In genomic region chr12:89344043-89344861, GRCh38 we compare ENCODE assay signal across 17 cellular contexts. TPM values are rescaled to one million over a fixed set of nuclear protein-coding genes. Genes with fewer than 3 reads are reported as not detected.
DNase-seq lines count a peak whose midpoint lies in the region; ATAC-seq, FAIRE-seq and TF ChIP-seq lines count a peak whose summit lies in the region.
"Had no signal": no experiment of that assay in that cellular context is flagged by ENCODE, and none has a peak within 500 bp of the region (broad histone marks: within the 10 kb centered on the region; RNA-seq: fewer than 3 reads in every experiment).

No MANE protein-coding gene starts in this region.

- H3K4me1 ChIP-seq in cardiac muscle cell (ENCODE audit: low read depth) (peaks cover 41% of the 10 kb centered on the region), heart right ventricle (peaks cover 15 to 68% (median 51%) of the 10 kb centered on the region in 9 donors), mesenchymal stem cell (ENCODE audit: control insufficient read depth, insufficient read depth, low read depth, low read length) (peaks cover 12% of the 10 kb centered on the region), tibial artery (peaks cover 0 to 52% (median 18%) of the 10 kb centered on the region in 4 donors), smooth muscle cell (ENCODE audit: low read depth) (peaks cover 39% of the 10 kb centered on the region)

- DNase-seq in cardiac muscle cell (ENCODE audit: low read depth in 1 of 2, low spot score in 1 of 2), result no peak
- DNase-seq in heart right ventricle, result no peak
- DNase-seq in mesenchymal stem cell, result no peak
- DNase-seq in tibial artery, result no peak
- no peak for DNase-seq in smooth muscle cell (lab: John Stamatoyannopoulos, UW; ENCODE audit: unreplicated experiment)
- DNase-seq in NCI-H524 (lab: John Stamatoyannopoulos, UW), result no peak
- no peak for DNase-seq in activated CD4-positive, alpha-beta memory T cell treated with anti-CD3 and anti-CD28 coated beads, Interleukin-2, amount 10 ng/mL, durations not matched to agents 7 days and 5 days
- DNase-seq: activated CD8-positive, alpha-beta memory T cell treated with anti-CD3 and anti-CD28 coated beads for 24 hours; amygdala; foreskin melanocyte; left colon; NCI-H1048; NCI-H2107; NCI-H774; stimulated activated CD4-positive, alpha-beta T cell treated with anti-CD3 and anti-CD28 coated beads, Interleukin-15, amount 100 ng/mL, for 24 hours had no signal

- H3K23ac ChIP-seq in mesenchymal stem cell (ENCODE audit: low read length in 2 of 2), result no peak overlapping the region

- no peak overlapping the region for H2AK5ac ChIP-seq in mesenchymal stem cell (ENCODE audit: low read length, severe bottlenecking)

- no peak for TF ChIP-seq CTCF in cardiac muscle cell (IDR thresholded peaks at IDR 0.05; ENCODE audit: low read depth, low read length)
- TF ChIP-seq CTCF in heart right ventricle (IDR thresholded peaks at IDR 0.05), result no peak
- TF ChIP-seq CTCF in tibial artery (IDR thresholded peaks at IDR 0.05), result no peak
- no peak for TF ChIP-seq CTCF in smooth muscle cell (IDR thresholded peaks at IDR 0.05; ENCODE audit: borderline replicate concordance, insufficient read depth, poor library complexity, severe bottlenecking)

- H4K91ac ChIP-seq in mesenchymal stem cell (ENCODE audit: low read length), result no peak overlapping the region

- CTCF ChIA-PET in activated CD4-positive, alpha-beta memory T cell treated with anti-CD3 and anti-CD28 coated beads, Interleukin-2, amount 10 ng/mL, durations not matched to agents 7 days and 5 days (lab: Charles Lee), result interaction anchor here (3.3 kb wide), 1 partner anchor 118 kb away, joined by 15 read pairs; no protein-coding TSS in a partner anchor

- no peaks in the 10 kb centered on the region for H3K9me3 ChIP-seq in cardiac muscle cell (ENCODE audit: low read depth)
- no peaks in the 10 kb centered on the region for H3K9me3 ChIP-seq in heart right ventricle
- no peaks in the 10 kb centered on the region for H3K9me3 ChIP-seq in mesenchymal stem cell (ENCODE audit: control insufficient read depth, low read length)
- H3K9me3 ChIP-seq in tibial artery, result no peaks in the 10 kb centered on the region
- no peaks in the 10 kb centered on the region for H3K9me3 ChIP-seq in smooth muscle cell (replicated peaks; ENCODE audit: low read depth)

- no peak overlapping the region for H2BK12ac ChIP-seq in mesenchymal stem cell (ENCODE audit: low read length in 2 of 2)

- peaks cover 23% of the 10 kb centered on the region for H3K79me2 ChIP-seq in smooth muscle cell (ENCODE audit: low read depth)

- H3F3A ChIP-seq in smooth muscle cell (ENCODE audit: low read depth), result peaks cover 9% of the 10 kb centered on the region

- no peak overlapping the region for H3K4me2 ChIP-seq in mesenchymal stem cell (ENCODE audit: low read length, poor library complexity, severe bottlenecking)
- no peak overlapping the region for H3K4me2 ChIP-seq in smooth muscle cell

- POLR2A ChIA-PET in activated CD4-positive, alpha-beta memory T cell treated with anti-CD3 and anti-CD28 coated beads, Interleukin-2, amount 10 ng/mL, durations not matched to agents 7 days and 5 days (lab: Charles Lee), result interaction anchor here (0.9 to 3.0 kb wide), 2 partner anchors 10 to 75 kb away, joined by 3 to 14 read pairs; no protein-coding TSS in a partner anchor

- H3K27ac Mint-ChIP-seq in activated CD4-positive, alpha-beta memory T cell treated with anti-CD3 and anti-CD28 coated beads, Interleukin-2, amount 10 ng/mL, durations not matched to agents 7 days and 5 days, result no peak overlapping the region

- H3K4me3 Mint-ChIP-seq in activated CD4-positive, alpha-beta memory T cell treated with anti-CD3 and anti-CD28 coated beads, Interleukin-2, amount 10 ng/mL, durations not matched to agents 7 days and 5 days, result no peak overlapping the region

- peaks cover 67% of the 10 kb centered on the region for H3K4me1 Mint-ChIP-seq in activated CD4-positive, alpha-beta memory T cell treated with anti-CD3 and anti-CD28 coated beads, Interleukin-2, amount 10 ng/mL, durations not matched to agents 7 days and 5 days

- H3K36me3 ChIP-seq in cardiac muscle cell, result peaks cover 10% of the 10 kb centered on the region
- peaks cover 0 to 21% (median 3%) of the 10 kb centered on the region in 9 donors for H3K36me3 ChIP-seq in heart right ventricle
- peaks cover 0 to 25% of the 10 kb centered on the region in 2 experiments for H3K36me3 ChIP-seq in mesenchymal stem cell (ENCODE audit: control insufficient read depth in 1 of 2, insufficient read depth in 2 of 2, low read depth in 1 of 2, low read length in 2 of 2)
- peaks cover 0 to 7% (median 7%) of the 10 kb centered on the region in 3 donors for H3K36me3 ChIP-seq in tibial artery
- H3K36me3 ChIP-seq in smooth muscle cell (ENCODE audit: low read depth), result no peaks in the 10 kb centered on the region

- H3K27me3 ChIP-seq in cardiac muscle cell (no peaks in the 10 kb centered on the region), heart right ventricle (no peaks in the 10 kb centered on the region), mesenchymal stem cell (ENCODE audit: control insufficient read depth in 1 of 2, insufficient read depth in 1 of 2, low read length in 2 of 2) (no peaks in the 10 kb centered on the region), tibial artery (no peaks in the 10 kb centered on the region), smooth muscle cell (ENCODE audit: low read depth) (no peaks in the 10 kb centered on the region)

- H3K9me3 Mint-ChIP-seq in activated CD4-positive, alpha-beta memory T cell treated with anti-CD3 and anti-CD28 coated beads, Interleukin-2, amount 10 ng/mL, durations not matched to agents 7 days and 5 days, result peaks cover 10% of the 10 kb centered on the region

- H4K20me1 ChIP-seq in smooth muscle cell (ENCODE audit: low read depth), result peaks cover 25% of the 10 kb centered on the region

- no peak overlapping the region for H3K4me3 ChIP-seq in cardiac muscle cell
- H3K4me3 ChIP-seq in heart right ventricle, result no peak overlapping the region
- no peak overlapping the region for H3K4me3 ChIP-seq in mesenchymal stem cell (ENCODE audit: insufficient read depth in 1 of 2, low read depth in 1 of 2, low read length in 2 of 2)
- no peak overlapping the region for H3K4me3 ChIP-seq in tibial artery
- no peak overlapping the region for H3K4me3 ChIP-seq in smooth muscle cell

- no peak overlapping the region for H2BK5ac ChIP-seq in mesenchymal stem cell (ENCODE audit: low read depth, low read length, poor library complexity, severe bottlenecking)

- H3K9ac ChIP-seq in mesenchymal stem cell (ENCODE audit: low read length) (peak overlapping the region; percentile 55), smooth muscle cell (ENCODE audit: low read depth) (no peak overlapping the region)

- H3K79me1 ChIP-seq in mesenchymal stem cell (replicated peaks; ENCODE audit: low read length, poor library complexity, severe bottlenecking), result peaks cover 4% of the 10 kb centered on the region

- H3K18ac ChIP-seq in mesenchymal stem cell (ENCODE audit: low read depth in 1 of 2, low read length in 2 of 2), result no peak overlapping the region

- H3K27me3 Mint-ChIP-seq in activated CD4-positive, alpha-beta memory T cell treated with anti-CD3 and anti-CD28 coated beads, Interleukin-2, amount 10 ng/mL, durations not matched to agents 7 days and 5 days, result no peaks in the 10 kb centered on the region

- H2BK15ac ChIP-seq in mesenchymal stem cell (ENCODE audit: low read depth, poor library complexity, severe bottlenecking), result no peak overlapping the region

- no peak overlapping the region for H3K4ac ChIP-seq in mesenchymal stem cell (ENCODE audit: low read depth in 1 of 2, low read length in 2 of 2)

- no peak overlapping the region for H3K14ac ChIP-seq in mesenchymal stem cell (ENCODE audit: low read length in 2 of 2)

- no peak for ATAC-seq in heart right ventricle
- ATAC-seq: left colon, Panc1 had no signal

- 87 to 90% methylated on average over 10 of the region's 10 CpGs for whole genome bisulfite sequencing in heart right ventricle, 2 donors
- WGBS in mesenchymal stem cell, result 97% methylated on average over 10 of the region's 10 CpGs
- 89% methylated on average over 10 of the region's 10 CpGs for WGBS in smooth muscle cell (ENCODE audit: low lambda C conversion rate)

- H2BK120ac ChIP-seq in mesenchymal stem cell (ENCODE audit: low read depth, low read length), result no peak overlapping the region

- H2AFZ ChIP-seq in mesenchymal stem cell (ENCODE audit: low read depth, low read length) (no peak overlapping the region), smooth muscle cell (ENCODE audit: low read depth) (no peak overlapping the region)

- no peak overlapping the region for H4K8ac ChIP-seq in mesenchymal stem cell (ENCODE audit: low read length)

- peak; percentile 91 for FAIRE-seq in TTC549 (lab: Jason Lieb, UNC)

- intact Hi-C loops in heart right ventricle (cut with DNase I) (loop anchor here in 7 of 10 donors (5.0 to 10.0 kb wide), 8 partner anchors 99 to 289 kb away; no protein-coding TSS in a partner anchor), tibial artery (cut with DNase I; ENCODE audit: low total_unique reads) (no loop called here)

- H3K27ac ChIP-seq in cardiac muscle cell, result peak overlapping the region; percentile 31
- peak overlapping the region in 4 of 10 donors; percentile 64 to 100 (median 88) for H3K27ac ChIP-seq in heart right ventricle
- no peak overlapping the region for H3K27ac ChIP-seq in mesenchymal stem cell (ENCODE audit: low read length, poor library complexity, severe bottlenecking)
- H3K27ac ChIP-seq in tibial artery, result peak overlapping the region; percentile 8 to 46
- no peak overlapping the region for H3K27ac ChIP-seq in smooth muscle cell (ENCODE audit: low read depth)

- H3K36me3 Mint-ChIP-seq in activated CD4-positive, alpha-beta memory T cell treated with anti-CD3 and anti-CD28 coated beads, Interleukin-2, amount 10 ng/mL, durations not matched to agents 7 days and 5 days (ENCODE audit: low read depth), result peaks cover 64% of the 10 kb centered on the region

RNA-seq across cellular contexts. Expression of gene DUSP6, which starts 8.0 kb away (rescaled TPM):
- 200 and 260 TPM in 2 replicates for total RNA-seq in cardiac muscle cell
- polyA plus RNA-seq in cardiac muscle cell, result 177 and 191 TPM in 2 replicates
- 10 to 100 TPM; 19.7 to 43.4 (median 26.0) TPM for total RNA-seq in heart right ventricle
- polyA plus RNA-seq in heart right ventricle, result 10 to 100 TPM in 1 of 2 donors, 1 to 10 TPM in 1; 9.4 to 23.4 TPM
- polyA plus RNA-seq in mesenchymal stem cell (2013, experiment 1 of 2), result 111 TPM
- 114 TPM for polyA plus RNA-seq in mesenchymal stem cell (2013, experiment 2 of 2)
- 147 and 195 TPM in 2 replicates for total RNA-seq in smooth muscle cell
- 135 and 192 TPM in 2 replicates for polyA plus RNA-seq in smooth muscle cell
- total RNA-seq in activated CD4-positive, alpha-beta memory T cell treated with anti-CD3 and anti-CD28 coated beads, Interleukin-2, amount 10 ng/mL, durations not matched to agents 7 days and 5 days, result 100 to 1,000 TPM; 170 to 171 TPM

Comparison
In these comparisons a context has a peak if more than half of its experiments do, and no peak if none do; other contexts are left out.
1. H3K27ac ChIP-seq: peak in cardiac muscle cell (single experiment) and tibial artery (2 of 2); none in mesenchymal stem cell (single experiment) and smooth muscle cell (single experiment).